8 cellular contexts compared by ENCODE assay signal in genomic region chr18:25351280-25351772, GRCh38. TPM values are rescaled to one million over a fixed set of nuclear protein-coding genes. Genes with fewer than 3 reads are reported as not detected.
DNase-seq lines count a peak whose midpoint lies in the region; ATAC-seq and TF ChIP-seq lines count a peak whose summit lies in the region.

No MANE protein-coding gene starts in this region.

- in situ Hi-C loops in Panc1 (cut with HindIII; ENCODE audit: low pct_unique_long_range_greater_than_20kb, low sequenced_read_pairs) = no loop called here

- H3K27ac ChIP-seq in Panc1 (ENCODE audit: low read length) (no peak overlapping the region), esophagus (ENCODE audit: low read depth in 2 of 2, low read length in 1 of 2) (peak overlapping the region; percentile 70 to 84), parathyroid adenoma (peak overlapping the region; percentile 65)

- no peak overlapping the region for H3K9ac ChIP-seq in parathyroid adenoma

- BruUV-seq in Panc1 (replicated peaks; lab: Mats Ljungman, UMichigan) = no TSS peak

- WGBS in esophagus, 2 donors = 0 to 1% methylated on average over 19 to 20 of the region's 20 CpGs

- H3K4me1 ChIP-seq in Panc1 (ENCODE audit: control insufficient read depth, insufficient read depth, low read length) (peaks cover 4% of the 10 kb centered on the region; the same call in 1 of the 2 replicates), esophagus (ENCODE audit: control insufficient read depth in 2 of 2, insufficient read depth in 2 of 2, low read length in 1 of 2) (peaks cover 2 to 4% of the 10 kb centered on the region in 2 donors), parathyroid adenoma (peaks cover 3% of the 10 kb centered on the region)

- peak overlapping the region; percentile 84 for H2AFZ ChIP-seq in parathyroid adenoma

- DNase-seq in Panc1 (ENCODE audit: low read depth, low spot score) (no peak), middle frontal gyrus (ENCODE audit: extremely low spot score, low spot score) (no peak), DMS114 treated with DMSO at 0.1 percent for 48 hours (lab: John Stamatoyannopoulos, UW; ENCODE audit: unreplicated experiment) (no peak)

- peak overlapping the region; percentile 96 for H3K4me2 ChIP-seq in parathyroid adenoma (ENCODE audit: low read length)

- no peaks in the 10 kb centered on the region for H3K79me2 ChIP-seq in parathyroid adenoma

- H3K9me3 ChIP-seq in Panc1 (ENCODE audit: control insufficient read depth, insufficient read depth, low read depth, low read length) (no peaks in the 10 kb centered on the region), esophagus (ENCODE audit: control insufficient read depth in 2 of 2, insufficient read depth in 1 of 2, low read depth in 1 of 2, low read length in 1 of 2) (peaks cover 0 to 3% of the 10 kb centered on the region in 2 donors), parathyroid adenoma (ENCODE audit: control insufficient read depth, low read length) (no peaks in the 10 kb centered on the region)

- H3K4me3 ChIP-seq in GM08714 (ENCODE audit: low read length) (peak overlapping the region; percentile 83), Panc1 (ENCODE audit: low read depth in 2 of 2, low read length in 2 of 2) (peak overlapping the region; percentile 57 to 75), esophagus (ENCODE audit: low read depth in 1 of 2, low read length in 2 of 2) (peak overlapping the region; percentile 65 to 66), parathyroid adenoma (ENCODE audit: low read depth, low read length) (peak overlapping the region; percentile 82)

- intact Hi-C loops in Panc1 (cut with micrococcal nuclease; ENCODE audit: unreplicated experiment) = no loop called here

- POLR2A ChIA-PET in Panc1 (lab: Charles Lee) = no interaction called here

- TF ChIP-seq CTCF in Panc1 (IDR thresholded peaks at IDR 0.05) (no peak), parathyroid adenoma (IDR thresholded peaks at IDR 0.05) (no peak)

- H3K27me3 ChIP-seq in Panc1 (ENCODE audit: control insufficient read depth, insufficient read depth, low read length) (peaks cover 27% of the 10 kb centered on the region), esophagus (ENCODE audit: control insufficient read depth in 1 of 2, insufficient read depth in 2 of 2, low read length in 2 of 2) (peaks cover 0 to 19% of the 10 kb centered on the region in 2 donors), parathyroid adenoma (ENCODE audit: control insufficient read depth, insufficient read depth, low read length) (no peaks in the 10 kb centered on the region)

- H3K36me3 ChIP-seq in Panc1 (ENCODE audit: control insufficient read depth, insufficient read depth, low read length) = no peaks in the 10 kb centered on the region
- no peaks in the 10 kb centered on the region for H3K36me3 ChIP-seq in esophagus (ENCODE audit: control insufficient read depth in 2 of 2, insufficient read depth in 2 of 2, low read length in 1 of 2)
- H3K36me3 ChIP-seq in parathyroid adenoma (ENCODE audit: control insufficient read depth, insufficient read depth, low read length) = no peaks in the 10 kb centered on the region

- CTCF ChIA-PET in Panc1 (lab: Charles Lee) = no interaction called here

- ATAC-seq in Panc1 = no peak
- no peak for ATAC-seq in GM19395 (IDR thresholded peaks at IDR 0.05; ENCODE audit: unreplicated experiment)
- no peak for ATAC-seq in GM18909 (IDR thresholded peaks at IDR 0.05; ENCODE audit: poor library complexity, unreplicated experiment)

RNA-seq across cellular contexts. Expression of gene ZNF521, which starts 0.6 kb away (rescaled TPM):
- total RNA-seq in Panc1 (2021; ENCODE audit: unreplicated experiment) = 0.15 TPM
- 0.21 TPM for polyA plus RNA-seq in Panc1 (2012; ENCODE audit: insufficient read length)
- polyA plus RNA-seq in esophagus = 1 to 10 TPM in 1 of 2 donors, under 1 TPM in 1; 0.79 to 1.2 TPM
